ENCODE assay signal across 28 cellular contexts in genomic region chr5:109971968-109972367, GRCh38.
"Had no signal": no experiment of that assay in that cellular context is flagged by ENCODE, and none has a peak within 500 bp of the region (broad histone marks: within the 10 kb centered on the region; RNA-seq: fewer than 3 reads in every experiment).

No MANE protein-coding gene starts in this region.

- H3K27ac Mint-ChIP-seq: activated CD4-positive, alpha-beta memory T cell treated with anti-CD3 and anti-CD28 coated beads, Interleukin-2, amount 10 ng/mL, durations not matched to agents 7 days and 5 days; activated CD4-positive, alpha-beta T cell treated with anti-CD3 and anti-CD28 coated beads, Interleukin-2, amount 10 ng/mL, durations not matched to agents 24 days and 14 days; activated CD8-positive, alpha-beta memory T cell treated with anti-CD3 and anti-CD28 coated beads, Interleukin-2, amount 10 ng/mL, durations not matched to agents 7 days and 5 days; activated naive CD8-positive, alpha-beta T cell treated with anti-CD3 and anti-CD28 coated beads, Interleukin-2, amount 10 ng/mL, durations not matched to agents 7 days and 5 days; dendritic cell treated with granulocyte-macrophage colony-stimulating factor and Interleukin-4, amounts not matched to agents 40 ng/mL and 50 ng/mL, for 4 days; endodermal cell; T-helper 17 cell; T-helper 2 cell treated with Interferon-gamma antibody and Interleukin-4, amounts not matched to agents 5 μg/mL and 100 μg/mL, for 36 hours had no signal

- H3K36me3 Mint-ChIP-seq: activated CD8-positive, alpha-beta memory T cell treated with anti-CD3 and anti-CD28 coated beads, Interleukin-2, amount 10 ng/mL, durations not matched to agents 7 days and 5 days; activated naive CD8-positive, alpha-beta T cell treated with anti-CD3 and anti-CD28 coated beads, Interleukin-2, amount 10 ng/mL, durations not matched to agents 7 days and 5 days had no signal

- DNase-seq: activated CD4-positive, alpha-beta memory T cell treated with anti-CD3 and anti-CD28 coated beads, Interleukin-2, amount 10 ng/mL, durations not matched to agents 7 days and 5 days; activated CD4-positive, alpha-beta T cell treated with anti-CD3 and anti-CD28 coated beads, Interleukin-2, amount 10 ng/mL, durations not matched to agents 24 days and 14 days; activated CD4-positive, alpha-beta T cell treated with anti-CD3 and anti-CD28 coated beads, Interleukin-2, amount 50 U/mL, for 4 hours; activated CD8-positive, alpha-beta memory T cell treated with anti-CD3 and anti-CD28 coated beads, Interleukin-2, amount 10 ng/mL, durations not matched to agents 7 days and 5 days; activated CD8-positive, alpha-beta memory T cell treated with anti-CD3 and anti-CD28 coated beads, Interleukin-2, amount 50 U/mL, for 4 hours; activated effector memory CD4-positive, alpha-beta T cell treated with Interleukin-2 at 50 U/mL for 16 hours; activated gamma-delta T cell treated with Interleukin-2 at 50 U/mL for 16 hours; activated naive CD4-positive, alpha-beta T cell treated with Interleukin-2 at 50 U/mL for 16 hours; activated naive CD8-positive, alpha-beta T cell treated with anti-CD3 and anti-CD28 coated beads, Interleukin-2, amount 10 ng/mL, durations not matched to agents 7 days and 5 days; activated T-cell treated with anti-CD3 and anti-CD28 coated beads, Interleukin-2, amount 50 U/mL, for 48 hours; amniotic stem cell; anterior cingulate cortex; brain microvascular endothelial cell; dorsolateral prefrontal cortex; effector memory CD4-positive, alpha-beta T cell; endodermal cell; foreskin fibroblast; head of caudate nucleus; hippocampal formation; T-helper 1 cell; T-helper 17 cell; T1000 had no signal

- H3K27me3 Mint-ChIP-seq: activated CD4-positive, alpha-beta memory T cell treated with anti-CD3 and anti-CD28 coated beads, Interleukin-2, amount 10 ng/mL, durations not matched to agents 7 days and 5 days; activated CD4-positive, alpha-beta T cell treated with anti-CD3 and anti-CD28 coated beads, Interleukin-2, amount 10 ng/mL, durations not matched to agents 24 days and 14 days; activated CD8-positive, alpha-beta memory T cell treated with anti-CD3 and anti-CD28 coated beads, Interleukin-2, amount 10 ng/mL, durations not matched to agents 7 days and 5 days; activated naive CD8-positive, alpha-beta T cell treated with anti-CD3 and anti-CD28 coated beads, Interleukin-2, amount 10 ng/mL, durations not matched to agents 7 days and 5 days; central memory CD8-positive, alpha-beta T cell; dendritic cell treated with granulocyte-macrophage colony-stimulating factor and Interleukin-4, amounts not matched to agents 40 ng/mL and 50 ng/mL, for 4 days had no signal

- H3K36me3 ChIP-seq: brain microvascular endothelial cell had no signal

- H3K27me3 ChIP-seq: brain microvascular endothelial cell, dorsolateral prefrontal cortex had no signal

- H3K4me1 Mint-ChIP-seq: activated CD4-positive, alpha-beta memory T cell treated with anti-CD3 and anti-CD28 coated beads, Interleukin-2, amount 10 ng/mL, durations not matched to agents 7 days and 5 days; activated CD8-positive, alpha-beta memory T cell treated with anti-CD3 and anti-CD28 coated beads, Interleukin-2, amount 10 ng/mL, durations not matched to agents 7 days and 5 days; activated naive CD8-positive, alpha-beta T cell treated with anti-CD3 and anti-CD28 coated beads, Interleukin-2, amount 10 ng/mL, durations not matched to agents 7 days and 5 days; central memory CD8-positive, alpha-beta T cell; endodermal cell had no signal

- H3K9me3 Mint-ChIP-seq: activated CD4-positive, alpha-beta memory T cell treated with anti-CD3 and anti-CD28 coated beads, Interleukin-2, amount 10 ng/mL, durations not matched to agents 7 days and 5 days; central memory CD8-positive, alpha-beta T cell; dendritic cell treated with granulocyte-macrophage colony-stimulating factor and Interleukin-4, amounts not matched to agents 40 ng/mL and 50 ng/mL, for 4 days; endodermal cell; T-helper 2 cell treated with Interferon-gamma antibody and Interleukin-4, amounts not matched to agents 5 μg/mL and 100 μg/mL, for 36 hours had no signal

- H3K27ac ChIP-seq: brain microvascular endothelial cell, coronary artery, dorsolateral prefrontal cortex had no signal

- H3K4me3 ChIP-seq: coronary artery, dorsolateral prefrontal cortex had no signal

- ATAC-seq: activated CD8-positive, alpha-beta memory T cell treated with anti-CD3 and anti-CD28 coated beads, Interleukin-2, amount 10 ng/mL, durations not matched to agents 7 days and 5 days; esophagus mucosa; SK-N-SH treated with all-trans-retinoic acid at 6 μM for 48 hours; T-helper 17 cell had no signal

- H3K4me3 Mint-ChIP-seq: activated CD4-positive, alpha-beta memory T cell treated with anti-CD3 and anti-CD28 coated beads, Interleukin-2, amount 10 ng/mL, durations not matched to agents 7 days and 5 days; activated CD4-positive, alpha-beta T cell treated with anti-CD3 and anti-CD28 coated beads, Interleukin-2, amount 10 ng/mL, durations not matched to agents 24 days and 14 days; activated CD8-positive, alpha-beta memory T cell treated with anti-CD3 and anti-CD28 coated beads, Interleukin-2, amount 10 ng/mL, durations not matched to agents 7 days and 5 days; activated naive CD8-positive, alpha-beta T cell treated with anti-CD3 and anti-CD28 coated beads, Interleukin-2, amount 10 ng/mL, durations not matched to agents 7 days and 5 days; central memory CD8-positive, alpha-beta T cell; dendritic cell treated with granulocyte-macrophage colony-stimulating factor and Interleukin-4, amounts not matched to agents 40 ng/mL and 50 ng/mL, for 4 days; endodermal cell; T-helper 17 cell; T-helper 2 cell treated with Interferon-gamma antibody and Interleukin-4, amounts not matched to agents 5 μg/mL and 100 μg/mL, for 36 hours had no signal
